Comparison of ENCODE assay signal across 20 cellular contexts in the genomic region with DNA sequence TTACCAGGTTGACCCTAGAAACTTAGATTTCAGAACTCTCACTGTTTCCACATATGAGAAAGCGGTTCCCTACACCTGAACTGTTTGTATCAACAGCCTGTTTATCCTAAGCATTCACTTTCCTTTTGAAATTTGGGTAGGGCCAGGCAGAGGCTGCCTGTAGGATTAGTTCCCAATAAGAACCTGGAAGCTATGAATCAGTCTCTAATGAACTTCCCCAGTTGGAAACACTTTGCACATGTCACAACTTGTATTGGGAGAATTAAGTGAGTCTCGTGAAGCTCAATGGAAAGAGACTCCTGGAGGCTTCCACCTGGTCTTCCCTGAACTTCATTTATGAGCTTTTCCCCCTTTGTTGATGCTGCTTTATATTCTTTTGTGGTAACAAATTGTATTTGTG.
"Had no signal": no experiment of that assay in that cellular context is flagged by ENCODE, and none has a peak within 500 bp of the region (broad histone marks: within the 10 kb centered on the region; RNA-seq: fewer than 3 reads in every experiment).

No MANE protein-coding gene starts in this region.

- H3K4me1 ChIP-seq: colonic mucosa, sigmoid colon, testis, tibial nerve, upper lobe of right lung, vagina had no signal

- H3K79me2 ChIP-seq: hepatocyte had no signal

- H3K4me1 Mint-ChIP-seq: naive thymus-derived CD8-positive, alpha-beta T cell; stimulated activated naive B cell treated with anti-CD40 and anti-IgM and Interleukin-4, amounts not matched to agents 10 μg/mL and 1 μg/mL and 100 μg/mL, for 72 hours; stimulated activated naive CD8-positive, alpha-beta T cell treated with anti-CD3 and anti-CD28 coated beads, Interleukin-15, amount 100 ng/mL, for 72 hours had no signal

- FAIRE-seq: endothelial cell of umbilical vein had no signal

- H3K27ac ChIP-seq: colonic mucosa, hepatocyte, neutrophil, sigmoid colon, testis, tibial nerve, upper lobe of right lung, vagina had no signal

- H3K27me3 ChIP-seq: colonic mucosa, hepatocyte, neutrophil, sigmoid colon, testis, tibial nerve, upper lobe of right lung, vagina had no signal

- H2AFZ ChIP-seq: hepatocyte had no signal

- H3K36me3 Mint-ChIP-seq: stimulated activated naive B cell treated with anti-CD40 and anti-IgM and Interleukin-4, amounts not matched to agents 10 μg/mL and 1 μg/mL and 100 μg/mL, for 72 hours had no signal

- H3K27me3 Mint-ChIP-seq: stimulated activated naive CD8-positive, alpha-beta T cell treated with anti-CD3 and anti-CD28 coated beads, Interleukin-15, amount 100 ng/mL, for 72 hours had no signal

- H3K36me3 ChIP-seq: colonic mucosa, neutrophil, sigmoid colon, tibial nerve, upper lobe of right lung, vagina had no signal

- H3K27ac Mint-ChIP-seq: naive thymus-derived CD8-positive, alpha-beta T cell; stimulated activated naive B cell treated with anti-CD40 and anti-IgM and Interleukin-4, amounts not matched to agents 10 μg/mL and 1 μg/mL and 100 μg/mL, for 72 hours; stimulated activated naive CD8-positive, alpha-beta T cell treated with anti-CD3 and anti-CD28 coated beads, Interleukin-15, amount 100 ng/mL, for 72 hours had no signal

- H3K9me3 ChIP-seq: colonic mucosa, mucosa of descending colon, neutrophil, sigmoid colon, testis, upper lobe of right lung, vagina had no signal

- H3K4me2 ChIP-seq: hepatocyte had no signal

- H3K4me3 ChIP-seq: colonic mucosa, hepatocyte, mucosa of descending colon, sigmoid colon, skin epidermis, testis, tibial nerve, upper lobe of right lung, vagina had no signal

- DNase-seq: colonic mucosa; dermis blood vessel endothelial cell; foreskin melanocyte; left colon; mucosa of descending colon; naive thymus-derived CD8-positive, alpha-beta T cell; posterior cingulate gyrus; sigmoid colon; stimulated activated CD4-positive, alpha-beta T cell treated with anti-CD3 and anti-CD28 coated beads, Interleukin-2, amount 100 ng/mL, for 24 hours; stimulated activated CD4-positive, alpha-beta T cell treated with anti-CD3 and anti-CD28 coated beads, Interleukin-4, amount 100 ng/mL, for 4 hours; stimulated activated naive B cell treated with anti-CD40 and anti-IgM and Interleukin-4, amounts not matched to agents 10 μg/mL and 1 μg/mL and 100 μg/mL, for 72 hours; stimulated activated naive CD8-positive, alpha-beta T cell treated with anti-CD3 and anti-CD28 coated beads, Interleukin-15, amount 100 ng/mL, for 72 hours; testis; upper lobe of right lung had no signal

- H3K4me3 Mint-ChIP-seq: naive thymus-derived CD8-positive, alpha-beta T cell; stimulated activated naive B cell treated with anti-CD40 and anti-IgM and Interleukin-4, amounts not matched to agents 10 μg/mL and 1 μg/mL and 100 μg/mL, for 72 hours; stimulated activated naive CD8-positive, alpha-beta T cell treated with anti-CD3 and anti-CD28 coated beads, Interleukin-15, amount 100 ng/mL, for 72 hours had no signal

- ATAC-seq: left colon; mucosa of descending colon; naive thymus-derived CD8-positive, alpha-beta T cell; stimulated activated naive B cell treated with anti-CD40 and anti-IgM and Interleukin-4, amounts not matched to agents 10 μg/mL and 1 μg/mL and 100 μg/mL, for 72 hours; stimulated activated naive CD8-positive, alpha-beta T cell treated with anti-CD3 and anti-CD28 coated beads, Interleukin-15, amount 100 ng/mL, for 72 hours; upper lobe of right lung had no signal
